In the genomic region with DNA sequence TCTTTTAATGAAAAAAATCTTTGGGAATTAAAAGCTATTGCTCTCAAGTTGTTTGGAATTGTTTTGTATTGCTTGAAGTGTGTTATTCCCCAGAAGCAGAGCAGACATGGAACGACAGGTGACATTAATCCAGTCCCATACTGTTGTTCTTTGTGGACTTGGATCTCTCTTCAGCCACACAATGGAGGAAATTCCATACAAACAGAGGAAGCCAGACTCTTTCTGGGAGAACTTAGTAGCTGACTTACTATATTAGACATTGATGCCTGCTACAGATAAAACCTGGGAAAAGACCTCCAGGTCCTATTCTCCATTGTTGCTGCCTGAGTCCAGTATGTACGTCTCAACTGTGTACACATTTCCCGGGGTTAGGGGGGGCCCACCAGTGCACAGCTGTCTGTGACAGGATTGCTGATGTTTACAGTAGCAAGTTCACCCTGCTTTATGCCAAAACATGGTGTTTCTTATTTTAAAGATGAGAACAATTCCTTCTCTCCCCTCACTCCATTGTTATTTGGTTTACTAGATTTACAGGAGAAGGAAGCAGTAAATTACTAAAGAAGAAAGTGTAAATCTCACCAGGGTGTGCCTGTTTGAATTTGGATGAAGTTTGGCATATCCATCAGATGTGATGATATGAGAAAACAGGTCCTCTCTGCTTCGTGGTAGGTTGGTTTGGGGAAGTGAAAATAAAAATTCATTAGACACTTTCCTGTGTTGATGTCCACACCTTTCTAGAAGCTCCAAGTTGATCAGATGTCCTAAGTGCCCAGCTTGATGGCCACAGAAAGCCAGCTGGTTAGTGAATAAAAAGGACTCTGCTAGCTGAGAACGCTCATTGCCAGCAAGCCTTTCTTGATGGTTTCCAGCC, we compare ENCODE assay signal across 29 cellular contexts.
"Had no signal": no experiment of that assay in that cellular context is flagged by ENCODE, and none has a peak within 500 bp of the region (broad histone marks: within the 10 kb centered on the region; RNA-seq: fewer than 3 reads in every experiment).

No MANE protein-coding gene starts in this region.

- H3K4me1 Mint-ChIP-seq: activated CD4-positive, alpha-beta memory T cell treated with anti-CD3 and anti-CD28 coated beads, Interleukin-2, amount 10 ng/mL, durations not matched to agents 7 days and 5 days; activated CD4-positive, alpha-beta T cell treated with anti-CD3 and anti-CD28 coated beads, Interleukin-2, amount 10 ng/mL, durations not matched to agents 7 days and 5 days; naive thymus-derived CD4-positive, alpha-beta T cell; T-helper 17 cell had no signal

- H3K27ac Mint-ChIP-seq: activated CD4-positive, alpha-beta memory T cell treated with anti-CD3 and anti-CD28 coated beads, Interleukin-2, amount 10 ng/mL, durations not matched to agents 7 days and 5 days; activated CD4-positive, alpha-beta T cell treated with anti-CD3 and anti-CD28 coated beads, Interleukin-2, amount 10 ng/mL, durations not matched to agents 7 days and 5 days; activated T-cell treated with anti-CD3 and anti-CD28 coated beads, Interleukin-2, amount 50 U/mL, for 24 hours; endodermal cell; mesothelial cell of epicardium; naive thymus-derived CD4-positive, alpha-beta T cell; T-helper 17 cell had no signal

- H3K36me3 ChIP-seq: esophagus squamous epithelium, pancreas, transverse colon had no signal

- H3K27ac ChIP-seq: epithelial cell of prostate, esophagus squamous epithelium, pancreas, psoas muscle, testis, transverse colon had no signal

- ATAC-seq: left cardiac atrium; left ventricle myocardium superior; naive thymus-derived CD4-positive, alpha-beta T cell; pancreas; psoas muscle; T-helper 17 cell had no signal

- H3K9me3 Mint-ChIP-seq: activated CD4-positive, alpha-beta memory T cell treated with anti-CD3 and anti-CD28 coated beads, Interleukin-2, amount 10 ng/mL, durations not matched to agents 7 days and 5 days; activated CD4-positive, alpha-beta T cell treated with anti-CD3 and anti-CD28 coated beads, Interleukin-2, amount 10 ng/mL, durations not matched to agents 7 days and 5 days; activated T-cell treated with anti-CD3 and anti-CD28 coated beads, Interleukin-2, amount 50 U/mL, for 24 hours; endodermal cell; mesothelial cell of epicardium; naive thymus-derived CD4-positive, alpha-beta T cell had no signal

- H3K4me3 ChIP-seq: esophagus squamous epithelium, pancreas, psoas muscle, smooth muscle cell, testis, transverse colon had no signal

- H3K27me3 ChIP-seq: pancreas, testis, transverse colon had no signal

- FAIRE-seq: keratinocyte, pancreas, urothelium cell line had no signal

- H3K4me3 Mint-ChIP-seq: activated CD4-positive, alpha-beta memory T cell treated with anti-CD3 and anti-CD28 coated beads, Interleukin-2, amount 10 ng/mL, durations not matched to agents 7 days and 5 days; activated CD4-positive, alpha-beta T cell treated with anti-CD3 and anti-CD28 coated beads, Interleukin-2, amount 10 ng/mL, durations not matched to agents 7 days and 5 days; activated T-cell treated with anti-CD3 and anti-CD28 coated beads, Interleukin-2, amount 50 U/mL, for 24 hours; endodermal cell; mesothelial cell of epicardium; naive thymus-derived CD4-positive, alpha-beta T cell; T-helper 17 cell had no signal

- H3K9me3 ChIP-seq: esophagus squamous epithelium, pancreas, psoas muscle, testis, transverse colon had no signal

- DNase-seq: activated CD4-positive, alpha-beta memory T cell treated with anti-CD3 and anti-CD28 coated beads, Interleukin-2, amount 10 ng/mL, durations not matched to agents 7 days and 5 days; activated CD4-positive, alpha-beta T cell treated with anti-CD3 and anti-CD28 coated beads, Interleukin-2, amount 10 ng/mL, durations not matched to agents 7 days and 5 days; activated CD4-positive, CD25-positive, alpha-beta regulatory T cell treated with anti-CD3 and anti-CD28 coated beads, Interleukin-2, amount 50 U/mL, for 72 hours; activated CD8-positive, alpha-beta memory T cell treated with anti-CD3 and anti-CD28 coated beads, Interleukin-2, amount 50 U/mL, for 48 hours; activated gamma-delta T cell treated with Interleukin-2 at 50 U/mL for 16 hours; activated naive CD4-positive, alpha-beta T cell treated with anti-CD3 and anti-CD28 coated beads, Interleukin-2, amount 50 U/mL, for 16 hours; activated T-cell treated with anti-CD3 and anti-CD28 coated beads, Interleukin-2, amount 50 U/mL, for 24 hours; amygdala; central memory CD4-positive, alpha-beta T cell; endodermal cell; esophagus squamous epithelium; foreskin melanocyte; left cardiac atrium; left ventricle myocardium superior; mammary epithelial cell; naive thymus-derived CD4-positive, alpha-beta T cell; pancreas; psoas muscle; stimulated activated CD4-positive, alpha-beta T cell treated with anti-CD3 and anti-CD28 coated beads, Interleukin-1b, Interleukin-23, amount 100 ng/mL, for 48 hours; stimulated activated naive CD4-positive, alpha-beta T cell treated with Interleukin-2 at 50 U/mL for 16 hours; T-helper 17 cell; T1000; testis; transverse colon had no signal

- H3K4me1 ChIP-seq: pancreas, psoas muscle, testis, transverse colon had no signal

- H3K4me2 ChIP-seq: smooth muscle cell had no signal
